In genomic region chr1:9165396-9165795, GRCh38 we compare ENCODE assay signal across 1 cellular context.
TF ChIP-seq lines count a peak whose summit lies in the region.

No MANE protein-coding gene starts in this region.

TF ChIP-seq in GM23338, 12 proteins besides CTCF, POLR2A, EP300 and RAD21 (continued from another document):
- TF ChIP-seq ZNF462 (CRISPR knock-in tag; IDR thresholded peaks at IDR 0.05) (no peak), POLR2AphosphoS5 (IDR thresholded peaks at IDR 0.05; ENCODE audit: low read depth) (no peak), STAT1 (IDR thresholded peaks at IDR 0.05; ENCODE audit: unreplicated experiment) (no peak), REST (IDR thresholded peaks at IDR 0.05; ENCODE audit: unreplicated experiment) (no peak), NANOG (IDR thresholded peaks at IDR 0.05; ENCODE audit: borderline replicate concordance) (no peak), ZNF331 (CRISPR knock-in tag; IDR thresholded peaks at IDR 0.05; ENCODE audit: low read depth) (no peak), ETS1 (IDR thresholded peaks at IDR 0.05) (no peak), EZH2phosphoT487 (IDR thresholded peaks at IDR 0.05; ENCODE audit: unreplicated experiment) (no peak)
